Comparison of ENCODE assay signal across 9 cellular contexts in genomic region chr10:124745678-124746077, GRCh38. TPM values are rescaled to one million over a fixed set of nuclear protein-coding genes. Genes with fewer than 3 reads are reported as not detected.
A peak's percentile ranks its signal among the peaks of the same experiment; 100 is the strongest.
DNase-seq lines count a peak whose midpoint lies in the region; ATAC-seq, FAIRE-seq and TF ChIP-seq lines count a peak whose summit lies in the region.
"Had no signal": no experiment of that assay in that cellular context is flagged by ENCODE, and none has a peak within 500 bp of the region (broad histone marks: within the 10 kb centered on the region; RNA-seq: fewer than 3 reads in every experiment).

No MANE protein-coding gene starts in this region.

- H4K20me1 ChIP-seq in OCI-LY7 (ENCODE audit: insufficient read depth, low read length), result no peaks in the 10 kb centered on the region; the same call in 1 of the 2 replicates
- H4K20me1 ChIP-seq in endothelial cell of umbilical vein (replicated peaks; ENCODE audit: control insufficient read depth, extremely low read depth, insufficient read depth, low read length), result no peaks in the 10 kb centered on the region
- peaks cover 36% of the 10 kb centered on the region for H4K20me1 ChIP-seq in neural progenitor cell (ENCODE audit: low read depth)

- H3K4me3 ChIP-seq in A549, result no peak overlapping the region
- no peak overlapping the region for H3K4me3 ChIP-seq in OCI-LY7 (ENCODE audit: low read depth, low read length, poor library complexity, severe bottlenecking)
- H3K4me3 ChIP-seq in endothelial cell of umbilical vein (replicated peaks in 1 of 3; ENCODE audit: insufficient read depth in 1 of 3, low read depth in 1 of 3, low read length in 3 of 3), result no peak overlapping the region
- no peak overlapping the region for H3K4me3 ChIP-seq in neural progenitor cell
- H3K4me3 ChIP-seq: thoracic aorta had no signal

- FAIRE-seq in A549 (lab: Jason Lieb, UNC) (peak; percentile 56), endothelial cell of umbilical vein (lab: Jason Lieb, UNC) (peak; percentile 37)

- peaks cover 37% of the 10 kb centered on the region for H3K4me1 Mint-ChIP-seq in neural progenitor cell

- DNase-seq in A549 (ENCODE audit: low read depth in 1 of 2, low spot score in 1 of 2) (peak; percentile 49 to 67), GM10266 (ENCODE audit: extremely low spot score) (peak; percentile 33), OCI-LY7 (ENCODE audit: low spot score) (peak; percentile 75), endothelial cell of umbilical vein (ENCODE audit: low read depth, low spot score) (peak; percentile 84), neural progenitor cell (ENCODE audit: low spot score) (peak; percentile 46)

- BruUV-seq in OCI-LY7 (replicated peaks; lab: Mats Ljungman, UMichigan) (no TSS peak), endothelial cell of umbilical vein (replicated peaks; lab: Mats Ljungman, UMichigan) (no TSS peak)

- TF ChIP-seq CTCF in A549 (IDR thresholded peaks at IDR 0.05) (peak; percentile 61), GM10266 (IDR thresholded peaks at IDR 0.05; ENCODE audit: control insufficient read depth, insufficient read depth, low read depth, missing control alignments) (peak; percentile 33), OCI-LY7 (conservative IDR thresholded peaks at IDR 0.05; ENCODE audit: low read length) (peak; percentile 80), endothelial cell of umbilical vein (IDR thresholded peaks at IDR 0.05; ENCODE audit: extremely low read depth in 1 of 2, insufficient read depth in 1 of 2, low read depth in 1 of 2, low read length in 2 of 2) (peak in 1 of 2 donors; percentile 25), neural progenitor cell (IDR thresholded peaks at IDR 0.05) (peak; percentile 51)

- dilution Hi-C loops in endothelial cell of umbilical vein (cut with MboI; ENCODE audit: extremely low pct_ligation_motif_present, low sequenced_read_pairs), result no loop called here

- peak overlapping the region; percentile 88 for H3K4me3 Mint-ChIP-seq in neural progenitor cell

- no peaks in the 10 kb centered on the region for H3K9me3 Mint-ChIP-seq in neural progenitor cell

- no peak overlapping the region for H2AFZ ChIP-seq in OCI-LY7 (ENCODE audit: low read length)
- no peak overlapping the region for H2AFZ ChIP-seq in endothelial cell of umbilical vein (ENCODE audit: low read depth, low read length)
- H2AFZ ChIP-seq in neural progenitor cell (replicated peaks), result no peak overlapping the region

- H3K27me3 Mint-ChIP-seq in neural progenitor cell (ENCODE audit: insufficient read depth, low read depth), result peaks cover 3% of the 10 kb centered on the region

- TF ChIP-seq POLR2A in A549 (IDR thresholded peaks at IDR 0.05; ENCODE audit: low read length) (no peak), endothelial cell of umbilical vein (IDR thresholded peaks at IDR 0.05; ENCODE audit: low read depth, low read length) (no peak)

- H3K79me2 ChIP-seq in OCI-LY7 (ENCODE audit: insufficient read depth, low read depth, low read length), result peaks cover 35% of the 10 kb centered on the region
- H3K79me2 ChIP-seq in endothelial cell of umbilical vein (ENCODE audit: control insufficient read depth, insufficient read depth, low read length), result peaks cover 5% of the 10 kb centered on the region
- H3K79me2 ChIP-seq in neural progenitor cell (ENCODE audit: low read depth), result peaks cover 23% of the 10 kb centered on the region

- POLR2A ChIA-PET in A549 (lab: Yijun Ruan, JAX) (interaction anchor here (0.6 to 1.0 kb wide), 2 partner anchors 33 to 46 kb away, joined by 3 to 5 read pairs; partner anchors contain the start of gene EEF1AKMT2), OCI-LY7 (lab: Charles Lee) (interaction anchor here (1.2 to 2.8 kb wide), 10 partner anchors 10 to 210 kb away, joined by 3 to 20 read pairs (median 4); no protein-coding TSS in a partner anchor), endothelial cell of umbilical vein (lab: Charles Lee) (no interaction called here)

- H3K36me3 ChIP-seq in OCI-LY7 (ENCODE audit: insufficient read depth, low read length) (peaks cover 23% of the 10 kb centered on the region; the same call in 1 of the 2 replicates), endothelial cell of umbilical vein (ENCODE audit: control insufficient read depth in 2 of 2, extremely low read depth in 1 of 2, insufficient read depth in 2 of 2, low read length in 2 of 2) (no peaks in the 10 kb centered on the region), neural progenitor cell (no peaks in the 10 kb centered on the region)
- H3K36me3 ChIP-seq: thoracic aorta had no signal

- H3K27me3 ChIP-seq in endothelial cell of umbilical vein (ENCODE audit: control insufficient read depth in 2 of 2, insufficient read depth in 2 of 2, low read length in 2 of 2) (no peaks in the 10 kb centered on the region), neural progenitor cell (no peaks in the 10 kb centered on the region)

- H3K4me2 ChIP-seq in A549 (no peak overlapping the region; the same call in 2 of the 3 replicates), OCI-LY7 (ENCODE audit: low read length) (peak overlapping the region; percentile 80), endothelial cell of umbilical vein (ENCODE audit: insufficient read depth, low read length) (no peak overlapping the region), neural progenitor cell (no peak overlapping the region)

- H3K27ac ChIP-seq in A549 (no peak overlapping the region), OCI-LY7 (ENCODE audit: low read depth, low read length, poor library complexity, severe bottlenecking) (peak overlapping the region; percentile 49), endothelial cell of umbilical vein (ENCODE audit: insufficient read depth, low read depth, low read length) (no peak overlapping the region), neural progenitor cell (no peak overlapping the region)

- no peak overlapping the region for H3K27ac Mint-ChIP-seq in neural progenitor cell

- H3F3A ChIP-seq in neural progenitor cell (ENCODE audit: low read depth), result peaks cover 57% of the 10 kb centered on the region

- CTCF ChIA-PET in A549 (lab: Yijun Ruan, JAX), result interaction anchor here (0.6 to 5.3 kb wide), 20 partner anchors 9 to 751 kb away, joined by 3 to 40 read pairs (median 3); no protein-coding TSS in a partner anchor
- CTCF ChIA-PET in OCI-LY7 (lab: Charles Lee; ENCODE audit: unreplicated experiment), result interaction anchor here (1.1 to 5.1 kb wide), 2 partner anchors 197 to 210 kb away, joined by 5 to 22 read pairs; no protein-coding TSS in a partner anchor
- CTCF ChIA-PET in endothelial cell of umbilical vein (lab: Charles Lee), result interaction anchor here (0.6 to 6.8 kb wide), 32 partner anchors 10 to 751 kb away, joined by 3 to 218 read pairs (median 5); partner anchors contain the start of genes ABRAXAS2 and LHPP

- intact Hi-C loops in OCI-LY7 (cut with micrococcal nuclease; ENCODE audit: unreplicated experiment) (no loop called here), endothelial cell of umbilical vein (cut with micrococcal nuclease) (loop anchor here (1.0 to 5.0 kb wide), 6 partner anchors 45 to 343 kb away; partner anchors contain the start of gene EEF1AKMT2)

- no peaks in the 10 kb centered on the region for H3K9me2 ChIP-seq in OCI-LY7 (ENCODE audit: insufficient read depth, low read length)

- WGBS in A549 (ENCODE audit: missing lambda C conversion rate), result 42% methylated on average over 3 of the region's 3 CpGs

- no peaks in the 10 kb centered on the region for H3K9me3 ChIP-seq in A549
- H3K9me3 ChIP-seq in OCI-LY7 (ENCODE audit: low read length), result no peaks in the 10 kb centered on the region
- H3K9me3 ChIP-seq in endothelial cell of umbilical vein (replicated peaks; ENCODE audit: control insufficient read depth, insufficient read depth, low read length), result no peaks in the 10 kb centered on the region
- no peaks in the 10 kb centered on the region for H3K9me3 ChIP-seq in neural progenitor cell (ENCODE audit: low read depth)
- H3K9me3 ChIP-seq: thoracic aorta had no signal

- peaks cover 29% of the 10 kb centered on the region for H3K4me1 ChIP-seq in A549
- peaks cover 31% of the 10 kb centered on the region for H3K4me1 ChIP-seq in OCI-LY7 (ENCODE audit: insufficient read depth, low read length, poor library complexity, severe bottlenecking)
- H3K4me1 ChIP-seq in endothelial cell of umbilical vein (ENCODE audit: control insufficient read depth, extremely low read depth, insufficient read depth, low read length), result peaks cover 28% of the 10 kb centered on the region
- peaks cover 30% of the 10 kb centered on the region for H3K4me1 ChIP-seq in neural progenitor cell

- no peaks in the 10 kb centered on the region for H3K9me1 ChIP-seq in endothelial cell of umbilical vein (replicated peaks; ENCODE audit: control insufficient read depth, extremely low read depth, insufficient read depth, low read length)

- TF ChIP-seq RAD21 in A549 (conservative IDR thresholded peaks at IDR 0.05 in 1 of 2, IDR thresholded peaks at IDR 0.05 in 1 of 2), result peak; percentile 49 to 50; a peak in 4 of 5 replicates

- H3K36me3 Mint-ChIP-seq in neural progenitor cell, result peaks cover 1% of the 10 kb centered on the region

- H3K9ac ChIP-seq in endothelial cell of umbilical vein (replicated peaks; ENCODE audit: extremely low read depth, insufficient read depth, low read length) (no peak overlapping the region), neural progenitor cell (no peak overlapping the region)

- no peak for ATAC-seq in A549
- no peak for ATAC-seq in GM19395 (IDR thresholded peaks at IDR 0.05; ENCODE audit: unreplicated experiment)
- ATAC-seq in HG02759 (IDR thresholded peaks at IDR 0.05; ENCODE audit: unreplicated experiment), result no peak
- no peak for ATAC-seq in GM21526 (IDR thresholded peaks at IDR 0.05; ENCODE audit: low FRiP score, unreplicated experiment)

- TF ChIP-seq EP300 in A549 (IDR thresholded peaks at IDR 0.05), result no peak

RNA-seq across cellular contexts. Expression of gene FAM53B, which starts 1.5 kb away (rescaled TPM):
- 5.1 and 6.3 TPM in 2 replicates for polyA plus RNA-seq in A549 (2011; rRNA removed)
- 4.5 and 6.9 TPM in 2 replicates for polyA plus RNA-seq in A549 (2012; cell fraction: cytosol; rRNA removed)
- polyA plus RNA-seq in A549 (2012; cell fraction: nucleus; rRNA removed), result 13.3 and 14.8 TPM in 2 replicates
- polyA plus RNA-seq in A549 (2017; fragmentation: RNase III; extraction: RNeasy Plus Mini Kit Qiagen cat#74134 plus additional on column Dnase treatment), result 8.2 to 8.5 TPM (median 8.2 TPM) in 3 replicates
- 18.5 and 21.4 TPM in 2 replicates for polyA minus RNA-seq in A549 (2011; rRNA and poly(A)+ RNA removed)
- 37.6 and 56.6 TPM in 2 replicates for total RNA-seq in OCI-LY7 (2014; rRNA removed; shearing (Covaris generic))
- total RNA-seq in OCI-LY7 (2022), result 50.5 and 58.5 TPM in 2 replicates
- 17.2 and 21.1 TPM in 2 replicates for total RNA-seq in endothelial cell of umbilical vein
- 8.2 and 8.5 TPM in 2 replicates for polyA plus RNA-seq in endothelial cell of umbilical vein
- 6.5 and 7.7 TPM in 2 replicates for polyA plus RNA-seq in endothelial cell of umbilical vein (2011; cell fraction: cytosol; rRNA removed)
- 12.1 and 13.0 TPM in 2 replicates for polyA plus RNA-seq in endothelial cell of umbilical vein (2011; cell fraction: nucleus; rRNA removed)
- 10.3 and 12.2 TPM in 2 replicates for polyA plus RNA-seq in endothelial cell of umbilical vein (2012)
- 13.2 and 20.2 TPM in 2 replicates for polyA minus RNA-seq in endothelial cell of umbilical vein
- 14.0 TPM for polyA minus RNA-seq in endothelial cell of umbilical vein (2011; cell fraction: cytosol; rRNA and poly(A)+ RNA removed)
- 13.3 and 15.2 TPM in 2 replicates for polyA minus RNA-seq in endothelial cell of umbilical vein (2011; cell fraction: nucleus; rRNA and poly(A)+ RNA removed)
- 15.3 and 44.1 TPM in 2 replicates for total RNA-seq in neural progenitor cell (ENCODE audit: low replicate concordance)

RNA-seq across cellular contexts. Expression of gene EEF1AKMT2, which starts 46.0 kb away (rescaled TPM):
- polyA plus RNA-seq in A549 (2011; rRNA removed) (21.5 and 28.1 TPM in 2 replicates), A549 (2017; fragmentation: RNase III; extraction: RNeasy Plus Mini Kit Qiagen cat#74134 plus additional on column Dnase treatment) (23.4 to 27.8 TPM (median 23.5 TPM) in 3 replicates), endothelial cell of umbilical vein (7.0 and 8.5 TPM in 2 replicates)
- 11.4 and 12.8 TPM in 2 replicates for polyA plus RNA-seq in A549 (2012; cell fraction: cytosol; rRNA removed)
- 4.8 and 9.3 TPM in 2 replicates for polyA plus RNA-seq in A549 (2012; cell fraction: nucleus; rRNA removed)
- 8.8 and 9.9 TPM in 2 replicates for polyA minus RNA-seq in A549 (2011; rRNA and poly(A)+ RNA removed)
- 27.5 and 37.7 TPM in 2 replicates for total RNA-seq in OCI-LY7 (2014; rRNA removed; shearing (Covaris generic))
- total RNA-seq in OCI-LY7 (2022) (32.4 and 35.0 TPM in 2 replicates), endothelial cell of umbilical vein (17.1 and 21.3 TPM in 2 replicates), neural progenitor cell (ENCODE audit: low replicate concordance) (41.0 and 41.8 TPM in 2 replicates)
- 11.1 and 12.5 TPM in 2 replicates for polyA plus RNA-seq in endothelial cell of umbilical vein (2011; cell fraction: cytosol; rRNA removed)
- 15.7 and 19.9 TPM in 2 replicates for polyA plus RNA-seq in endothelial cell of umbilical vein (2011; cell fraction: nucleus; rRNA removed)
- polyA plus RNA-seq in endothelial cell of umbilical vein (2012), result 15.2 and 21.2 TPM in 2 replicates
- polyA minus RNA-seq in endothelial cell of umbilical vein, result 10.1 and 12.7 TPM in 2 replicates
- polyA minus RNA-seq in endothelial cell of umbilical vein (2011; cell fraction: cytosol; rRNA and poly(A)+ RNA removed), result 13.5 TPM
- 19.7 and 25.0 TPM in 2 replicates for polyA minus RNA-seq in endothelial cell of umbilical vein (2011; cell fraction: nucleus; rRNA and poly(A)+ RNA removed)

RNA-seq across cellular contexts. Expression of gene ABRAXAS2, which starts 55.9 kb away (rescaled TPM):
- polyA plus RNA-seq in A549 (2011; rRNA removed) (17.9 and 25.9 TPM in 2 replicates), A549 (2017; fragmentation: RNase III; extraction: RNeasy Plus Mini Kit Qiagen cat#74134 plus additional on column Dnase treatment) (15.1 to 16.1 TPM (median 15.9 TPM) in 3 replicates), endothelial cell of umbilical vein (5.3 and 6.0 TPM in 2 replicates)
- 4.8 and 5.0 TPM in 2 replicates for polyA plus RNA-seq in A549 (2012; cell fraction: cytosol; rRNA removed)
- 2.6 and 5.2 TPM in 2 replicates for polyA plus RNA-seq in A549 (2012; cell fraction: nucleus; rRNA removed)
- 9.3 and 10.0 TPM in 2 replicates for polyA minus RNA-seq in A549 (2011; rRNA and poly(A)+ RNA removed)
- total RNA-seq in OCI-LY7 (2014; rRNA removed; shearing (Covaris generic)), result 9.7 and 12.7 TPM in 2 replicates
- total RNA-seq in OCI-LY7 (2022) (14.0 and 17.9 TPM in 2 replicates), endothelial cell of umbilical vein (12.7 and 14.8 TPM in 2 replicates), neural progenitor cell (ENCODE audit: low replicate concordance) (15.8 and 27.4 TPM in 2 replicates)
- 7.9 and 9.6 TPM in 2 replicates for polyA plus RNA-seq in endothelial cell of umbilical vein (2011; cell fraction: cytosol; rRNA removed)
- polyA plus RNA-seq in endothelial cell of umbilical vein (2011; cell fraction: nucleus; rRNA removed), result 8.7 and 11.2 TPM in 2 replicates
- 13.9 and 16.5 TPM in 2 replicates for polyA plus RNA-seq in endothelial cell of umbilical vein (2012)
- 8.6 and 8.9 TPM in 2 replicates for polyA minus RNA-seq in endothelial cell of umbilical vein
- 8.9 TPM for polyA minus RNA-seq in endothelial cell of umbilical vein (2011; cell fraction: cytosol; rRNA and poly(A)+ RNA removed)
- polyA minus RNA-seq in endothelial cell of umbilical vein (2011; cell fraction: nucleus; rRNA and poly(A)+ RNA removed), result 4.6 and 5.5 TPM in 2 replicates

Comparison
In these comparisons a context has a peak if more than half of its experiments do, and no peak if none do; other contexts are left out.
1. DNase-seq: peak in every context shown above with its lines; median percentile 84 in endothelial cell of umbilical vein; 75 in OCI-LY7; 58 in A549; 46 in neural progenitor cell; 33 in GM10266.